Comparison of ENCODE assay signal across 9 cellular contexts in the genomic region with DNA sequence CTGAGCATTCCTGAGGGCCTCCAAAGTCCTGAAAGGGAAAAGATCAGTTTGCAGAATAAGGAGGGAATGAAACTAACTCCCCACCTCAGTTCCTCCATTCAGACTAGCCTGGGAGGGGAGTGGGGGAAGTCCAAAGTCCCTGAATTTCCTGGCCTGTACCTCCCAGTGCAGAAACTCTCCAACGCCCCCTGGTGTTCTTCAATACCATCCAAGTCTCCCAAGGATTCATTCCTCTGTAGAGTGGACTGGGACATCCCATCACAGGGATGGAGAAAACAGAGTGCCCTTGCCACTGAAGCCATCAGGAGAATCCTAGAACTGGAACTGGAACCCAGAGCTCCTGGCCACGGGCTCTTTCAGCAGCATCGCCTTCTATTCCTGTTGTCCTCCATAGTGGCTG. TPM values are rescaled to one million over a fixed set of nuclear protein-coding genes. Genes with fewer than 3 reads are reported as not detected.
DNase-seq lines count a peak whose midpoint lies in the region; ATAC-seq and TF ChIP-seq lines count a peak whose summit lies in the region.
"Had no signal": no experiment of that assay in that cellular context is flagged by ENCODE, and none has a peak within 500 bp of the region (broad histone marks: within the 10 kb centered on the region; RNA-seq: fewer than 3 reads in every experiment).

No MANE protein-coding gene starts in this region.

- peaks cover 11% of the 10 kb centered on the region for H3K9me3 Mint-ChIP-seq in type B pancreatic cell

- peak overlapping the region; percentile 91 for H3K4me3 Mint-ChIP-seq in type B pancreatic cell

- H3K27ac Mint-ChIP-seq in type B pancreatic cell, result no peak overlapping the region

- no peaks in the 10 kb centered on the region for H3K36me3 ChIP-seq in ascending aorta

- ATAC-seq in HG03457 (IDR thresholded peaks at IDR 0.05; ENCODE audit: unreplicated experiment) (no peak), HG03469 (IDR thresholded peaks at IDR 0.05; ENCODE audit: unreplicated experiment) (no peak)

- peaks cover 69% of the 10 kb centered on the region for H3K27me3 Mint-ChIP-seq in type B pancreatic cell

- no peaks in the 10 kb centered on the region for H3K9me3 ChIP-seq in ascending aorta

- H3K36me3 Mint-ChIP-seq in type B pancreatic cell, result peaks cover 3% of the 10 kb centered on the region

- intact Hi-C loops in ascending aorta (cut with DNase I), result loop anchor here (1.0 kb wide), 1 partner anchor 104 kb away; no protein-coding TSS in a partner anchor

- no peak overlapping the region for H3K4me3 ChIP-seq in ascending aorta

- peaks cover 0 to 7% of the 10 kb centered on the region in 2 donors for H3K4me1 ChIP-seq in ascending aorta

- no peaks in the 10 kb centered on the region for H3K27me3 ChIP-seq in ascending aorta

- peaks cover 37% of the 10 kb centered on the region for H3K4me1 Mint-ChIP-seq in type B pancreatic cell (ENCODE audit: unreplicated experiment)

- no peak overlapping the region for H3K27ac ChIP-seq in ascending aorta

- peak; percentile 51 to 76 (median 65) for TF ChIP-seq CTCF in ascending aorta (IDR thresholded peaks at IDR 0.05)
- TF ChIP-seq CTCF in type B pancreatic cell (conservative IDR thresholded peaks at IDR 0.05), result peak; percentile 79

- DNase-seq in EH (ENCODE audit: low read depth), result peak; percentile 75
- peak; percentile 53 to 69 for DNase-seq in Kasumi-1 (lab: John Stamatoyannopoulos, UW)
- DNase-seq in ascending aorta (ENCODE audit: low spot score in 2 of 2), result peak in 1 of 2 donors; percentile 79
- DNase-seq in iPS-NIHi11 (ENCODE audit: low spot score), result peak; percentile 67
- DNase-seq in type B pancreatic cell (ENCODE audit: extremely low spot score, unreplicated experiment), result no peak
- DNase-seq in NCI-H2171 treated with DMSO at 0.1 percent for 48 hours (lab: John Stamatoyannopoulos, UW), result no peak
- DNase-seq: left cardiac atrium had no signal

RNA-seq across cellular contexts. Expression of gene COL13A1, which starts 1.6 kb away (rescaled TPM):
- total RNA-seq in ascending aorta (8.0 TPM), type B pancreatic cell (ENCODE audit: low replicate concordance) (0.43 and 18.6 TPM in 2 replicates)

Comparison
In these comparisons a context has a peak if more than half of its experiments do, and no peak if none do; other contexts are left out.
1. DNase-seq: peak in EH (single experiment), Kasumi-1 (2 of 2) and iPS-NIHi11 (single experiment); none in type B pancreatic cell (single experiment) and NCI-H2171 treated with DMSO at 0.1 percent for 48 hours (single experiment).